ENCODE assay signal across 42 cellular contexts in genomic region chr19:48025480-48025879, GRCh38. TPM values are rescaled to one million over a fixed set of nuclear protein-coding genes. Genes with fewer than 3 reads are reported as not detected.
"Had no signal": no experiment of that assay in that cellular context is flagged by ENCODE, and none has a peak within 500 bp of the region (broad histone marks: within the 10 kb centered on the region; RNA-seq: fewer than 3 reads in every experiment).

No MANE protein-coding gene starts in this region.

- H3K9me3 ChIP-seq: adrenal gland, ascending aorta, body of pancreas, breast epithelium had no signal

- FAIRE-seq: bronchial epithelial cell had no signal

- H3K27ac ChIP-seq: adrenal gland, ascending aorta, body of pancreas, brain microvascular endothelial cell, breast epithelium, cardiac muscle cell had no signal

- H3K9me3 Mint-ChIP-seq: activated naive CD4-positive, alpha-beta T cell treated with anti-CD3 and anti-CD28 coated beads for 36 hours; activated naive CD4-positive, alpha-beta T cell treated with anti-CD3 and anti-CD28 coated beads, Interleukin-2, amount 10 ng/mL, durations not matched to agents 7 days and 5 days; activated naive CD4-positive, alpha-beta T cell treated with anti-CD3 and anti-CD28 coated beads, Interleukin-2, amount 50 U/mL, for 24 hours; activated naive CD4-positive, alpha-beta T cell treated with anti-CD3 and anti-CD28 coated beads, Interleukin-2, amount 50 U/mL, for 72 hours; activated naive CD8-positive, alpha-beta T cell treated with anti-CD3 and anti-CD28 coated beads for 36 hours; activated naive CD8-positive, alpha-beta T cell treated with anti-CD3 and anti-CD28 coated beads, Interleukin-2, amount 10 ng/mL, durations not matched to agents 7 days and 5 days; activated naive CD8-positive, alpha-beta T cell treated with anti-CD3 and anti-CD28 coated beads, Interleukin-2, amount 50 U/mL, for 24 hours; activated T-cell treated with anti-CD3 and anti-CD28 coated beads, Interleukin-2, amount 50 U/mL, for 24 hours; activated T-cell treated with anti-CD3 and anti-CD28 coated beads, Interleukin-2, amount 50 U/mL, for 72 hours; activated T-helper 1 cell treated with anti-CD3 and anti-CD28 coated beads, Interleukin-12 subunit alpha, Interleukin-12 subunit beta, Interleukin-2, Interleukin-4 antibody, amounts not matched to agents 30 ng/mL and 10 ng/mL and 1 ng/mL, durations not matched to agents 14 hours and 24 hours and 36 hours; activated T-helper 17 cell treated with anti-CD3 and anti-CD28 coated beads, Interleukin-2, amount 50 U/mL, for 72 hours; activated T-helper 2 cell treated with anti-CD3 and anti-CD28 coated beads, Interferon-gamma antibody, Interleukin-2, Interleukin-4, amounts not matched to agents 10 μg/mL and 5 μg/mL and 100 μg/mL, durations not matched to agents 14 hours and 24 hours and 36 hours; brain; central memory CD8-positive, alpha-beta T cell had no signal

- H3K4me1 ChIP-seq: adrenal gland, ascending aorta, body of pancreas, breast epithelium had no signal

- DNase-seq: activated effector memory CD4-positive, alpha-beta T cell treated with anti-CD3 and anti-CD28 coated beads, Interleukin-2, amount 50 U/mL, for 16 hours; activated effector memory CD4-positive, alpha-beta T cell treated with Interleukin-2 at 50 U/mL for 16 hours; activated gamma-delta T cell; activated gamma-delta T cell treated with Interleukin-2 at 50 U/mL for 16 hours; activated naive CD4-positive, alpha-beta T cell; activated naive CD4-positive, alpha-beta T cell treated with anti-CD3 and anti-CD28 coated beads for 36 hours; activated naive CD4-positive, alpha-beta T cell treated with anti-CD3 and anti-CD28 coated beads, Interleukin-2, amount 10 ng/mL, durations not matched to agents 7 days and 5 days; activated naive CD4-positive, alpha-beta T cell treated with anti-CD3 and anti-CD28 coated beads, Interleukin-2, amount 50 U/mL, for 16 hours; activated naive CD4-positive, alpha-beta T cell treated with Interleukin-2 at 50 U/mL for 16 hours; activated naive CD8-positive, alpha-beta T cell treated with anti-CD3 and anti-CD28 coated beads for 36 hours; activated naive CD8-positive, alpha-beta T cell treated with anti-CD3 and anti-CD28 coated beads, Interleukin-2, amount 10 ng/mL, durations not matched to agents 7 days and 5 days; activated naive CD8-positive, alpha-beta T cell treated with anti-CD3 and anti-CD28 coated beads, Interleukin-2, amount 50 U/mL, for 24 hours; activated T-cell treated with anti-CD3 and anti-CD28 coated beads, Interleukin-2, amount 50 U/mL, for 1 hour; activated T-cell treated with anti-CD3 and anti-CD28 coated beads, Interleukin-2, amount 50 U/mL, for 24 hours; activated T-cell treated with anti-CD3 and anti-CD28 coated beads, Interleukin-2, amount 50 U/mL, for 4 hours; activated T-cell treated with anti-CD3 and anti-CD28 coated beads, Interleukin-2, amount 50 U/mL, for 48 hours; activated T-cell treated with anti-CD3 and anti-CD28 coated beads, Interleukin-2, amount 50 U/mL, for 72 hours; adrenal gland; amniotic stem cell; amygdala; anterior cingulate cortex; aorta; body of pancreas; brain microvascular endothelial cell; caudate nucleus; central memory CD4-positive, alpha-beta T cell; cerebellar nuclear complex had no signal

- H3K36me3 ChIP-seq: adrenal gland, ascending aorta, brain microvascular endothelial cell, breast epithelium, cardiac muscle cell had no signal

- H3K4me1 Mint-ChIP-seq: activated naive CD4-positive, alpha-beta T cell treated with anti-CD3 and anti-CD28 coated beads, Interleukin-2, amount 50 U/mL, for 24 hours; activated naive CD8-positive, alpha-beta T cell treated with anti-CD3 and anti-CD28 coated beads for 36 hours; activated naive CD8-positive, alpha-beta T cell treated with anti-CD3 and anti-CD28 coated beads, Interleukin-2, amount 10 ng/mL, durations not matched to agents 7 days and 5 days; activated naive CD8-positive, alpha-beta T cell treated with anti-CD3 and anti-CD28 coated beads, Interleukin-2, amount 50 U/mL, for 24 hours; activated T-helper 17 cell treated with anti-CD3 and anti-CD28 coated beads, Interleukin-2, amount 50 U/mL, for 72 hours; brain; central memory CD8-positive, alpha-beta T cell had no signal

- H3K27ac Mint-ChIP-seq: activated naive CD4-positive, alpha-beta T cell treated with anti-CD3 and anti-CD28 coated beads for 36 hours; activated naive CD4-positive, alpha-beta T cell treated with anti-CD3 and anti-CD28 coated beads, Interleukin-2, amount 10 ng/mL, durations not matched to agents 7 days and 5 days; activated naive CD4-positive, alpha-beta T cell treated with anti-CD3 and anti-CD28 coated beads, Interleukin-2, amount 50 U/mL, for 24 hours; activated naive CD4-positive, alpha-beta T cell treated with anti-CD3 and anti-CD28 coated beads, Interleukin-2, amount 50 U/mL, for 72 hours; activated naive CD8-positive, alpha-beta T cell; activated naive CD8-positive, alpha-beta T cell treated with anti-CD3 and anti-CD28 coated beads for 36 hours; activated naive CD8-positive, alpha-beta T cell treated with anti-CD3 and anti-CD28 coated beads, Interleukin-2, amount 50 U/mL, for 24 hours; activated T-cell treated with anti-CD3 and anti-CD28 coated beads, Interleukin-2, amount 50 U/mL, for 24 hours; activated T-cell treated with anti-CD3 and anti-CD28 coated beads, Interleukin-2, amount 50 U/mL, for 72 hours; activated T-helper 1 cell treated with anti-CD3 and anti-CD28 coated beads, Interleukin-12 subunit alpha, Interleukin-12 subunit beta, Interleukin-2, Interleukin-4 antibody, amounts not matched to agents 30 ng/mL and 10 ng/mL and 1 ng/mL, durations not matched to agents 14 hours and 24 hours and 36 hours; activated T-helper 17 cell treated with anti-CD3 and anti-CD28 coated beads, Interleukin-2, amount 50 U/mL, for 72 hours; activated T-helper 2 cell treated with anti-CD3 and anti-CD28 coated beads, Interferon-gamma antibody, Interleukin-2, Interleukin-4, amounts not matched to agents 10 μg/mL and 5 μg/mL and 100 μg/mL, durations not matched to agents 14 hours and 24 hours and 36 hours; brain had no signal

- H3K36me3 Mint-ChIP-seq: activated naive CD4-positive, alpha-beta T cell treated with anti-CD3 and anti-CD28 coated beads, Interleukin-2, amount 10 ng/mL, durations not matched to agents 7 days and 5 days; activated naive CD4-positive, alpha-beta T cell treated with anti-CD3 and anti-CD28 coated beads, Interleukin-2, amount 50 U/mL, for 24 hours; activated naive CD4-positive, alpha-beta T cell treated with anti-CD3 and anti-CD28 coated beads, Interleukin-2, amount 50 U/mL, for 72 hours; activated naive CD8-positive, alpha-beta T cell; activated naive CD8-positive, alpha-beta T cell treated with anti-CD3 and anti-CD28 coated beads for 36 hours; activated naive CD8-positive, alpha-beta T cell treated with anti-CD3 and anti-CD28 coated beads, Interleukin-2, amount 10 ng/mL, durations not matched to agents 7 days and 5 days; brain had no signal

- H3K27me3 ChIP-seq: adrenal gland, ascending aorta, brain microvascular endothelial cell, cardiac muscle cell had no signal

- H3K4me3 ChIP-seq: adrenal gland, ascending aorta, body of pancreas, breast epithelium, cardiac muscle cell had no signal

- ATAC-seq: activated naive CD4-positive, alpha-beta T cell treated with anti-CD3 and anti-CD28 coated beads, Interleukin-2, amount 50 U/mL, for 72 hours; activated naive CD8-positive, alpha-beta T cell treated with anti-CD3 and anti-CD28 coated beads, Interleukin-2, amount 50 U/mL, for 24 hours; activated T-cell treated with anti-CD3 and anti-CD28 coated beads, Interleukin-2, amount 50 U/mL, for 4 hours; activated T-cell treated with anti-CD3 and anti-CD28 coated beads, Interleukin-2, amount 50 U/mL, for 72 hours; activated T-helper 17 cell treated with anti-CD3 and anti-CD28 coated beads, Interleukin-2, amount 50 U/mL, for 72 hours; body of pancreas had no signal

- H3K4me3 Mint-ChIP-seq: activated naive CD4-positive, alpha-beta T cell treated with anti-CD3 and anti-CD28 coated beads for 36 hours; activated naive CD4-positive, alpha-beta T cell treated with anti-CD3 and anti-CD28 coated beads, Interleukin-2, amount 10 ng/mL, durations not matched to agents 7 days and 5 days; activated naive CD4-positive, alpha-beta T cell treated with anti-CD3 and anti-CD28 coated beads, Interleukin-2, amount 50 U/mL, for 24 hours; activated naive CD8-positive, alpha-beta T cell; activated naive CD8-positive, alpha-beta T cell treated with anti-CD3 and anti-CD28 coated beads for 36 hours; activated naive CD8-positive, alpha-beta T cell treated with anti-CD3 and anti-CD28 coated beads, Interleukin-2, amount 10 ng/mL, durations not matched to agents 7 days and 5 days; activated naive CD8-positive, alpha-beta T cell treated with anti-CD3 and anti-CD28 coated beads, Interleukin-2, amount 50 U/mL, for 24 hours; activated T-cell treated with anti-CD3 and anti-CD28 coated beads, Interleukin-2, amount 50 U/mL, for 24 hours; activated T-cell treated with anti-CD3 and anti-CD28 coated beads, Interleukin-2, amount 50 U/mL, for 4 hours; activated T-cell treated with anti-CD3 and anti-CD28 coated beads, Interleukin-2, amount 50 U/mL, for 72 hours; activated T-helper 1 cell treated with anti-CD3 and anti-CD28 coated beads, Interleukin-12 subunit alpha, Interleukin-12 subunit beta, Interleukin-2, Interleukin-4 antibody, amounts not matched to agents 30 ng/mL and 10 ng/mL and 1 ng/mL, durations not matched to agents 14 hours and 24 hours and 36 hours; activated T-helper 17 cell treated with anti-CD3 and anti-CD28 coated beads, Interleukin-2, amount 50 U/mL, for 72 hours; brain; central memory CD8-positive, alpha-beta T cell had no signal

RNA-seq across cellular contexts. Expression of gene CABP5, which starts 18.4 kb away (rescaled TPM):
- total RNA-seq: activated naive CD4-positive, alpha-beta T cell treated with anti-CD3 and anti-CD28 coated beads for 36 hours; activated naive CD4-positive, alpha-beta T cell treated with anti-CD3 and anti-CD28 coated beads, Interleukin-2, amount 50 U/mL, for 72 hours; activated naive CD8-positive, alpha-beta T cell treated with anti-CD3 and anti-CD28 coated beads for 36 hours; activated naive CD8-positive, alpha-beta T cell treated with anti-CD3 and anti-CD28 coated beads, Interleukin-2, amount 10 ng/mL, durations not matched to agents 7 days and 5 days; activated T-cell treated with anti-CD3 and anti-CD28 coated beads, Interleukin-2, amount 50 U/mL, for 4 hours; activated T-cell treated with anti-CD3 and anti-CD28 coated beads, Interleukin-2, amount 50 U/mL, for 72 hours; activated T-helper 1 cell treated with anti-CD3 and anti-CD28 coated beads, Interleukin-12 subunit alpha, Interleukin-12 subunit beta, Interleukin-2, Interleukin-4 antibody, amounts not matched to agents 30 ng/mL and 10 ng/mL and 1 ng/mL, durations not matched to agents 14 hours and 24 hours and 36 hours; activated T-helper 17 cell treated with anti-CD3 and anti-CD28 coated beads, Interleukin-2, amount 50 U/mL, for 72 hours; activated T-helper 2 cell treated with anti-CD3 and anti-CD28 coated beads, Interferon-gamma antibody, Interleukin-2, Interleukin-4, amounts not matched to agents 10 μg/mL and 5 μg/mL and 100 μg/mL, durations not matched to agents 14 hours and 24 hours and 36 hours; adrenal gland; aorta; ascending aorta; body of pancreas; breast epithelium; bronchial epithelial cell; cardiac muscle cell; cardiac septum; cerebellum; chondrocyte had no signal

RNA-seq across cellular contexts. Expression of gene ELSPBP1, which starts 31.0 kb away (rescaled TPM):
- total RNA-seq: activated naive CD4-positive, alpha-beta T cell treated with anti-CD3 and anti-CD28 coated beads for 36 hours; activated naive CD4-positive, alpha-beta T cell treated with anti-CD3 and anti-CD28 coated beads, Interleukin-2, amount 50 U/mL, for 72 hours; activated naive CD8-positive, alpha-beta T cell treated with anti-CD3 and anti-CD28 coated beads for 36 hours; activated naive CD8-positive, alpha-beta T cell treated with anti-CD3 and anti-CD28 coated beads, Interleukin-2, amount 10 ng/mL, durations not matched to agents 7 days and 5 days; activated T-cell treated with anti-CD3 and anti-CD28 coated beads, Interleukin-2, amount 50 U/mL, for 4 hours; activated T-cell treated with anti-CD3 and anti-CD28 coated beads, Interleukin-2, amount 50 U/mL, for 72 hours; activated T-helper 1 cell treated with anti-CD3 and anti-CD28 coated beads, Interleukin-12 subunit alpha, Interleukin-12 subunit beta, Interleukin-2, Interleukin-4 antibody, amounts not matched to agents 30 ng/mL and 10 ng/mL and 1 ng/mL, durations not matched to agents 14 hours and 24 hours and 36 hours; activated T-helper 17 cell treated with anti-CD3 and anti-CD28 coated beads, Interleukin-2, amount 50 U/mL, for 72 hours; activated T-helper 2 cell treated with anti-CD3 and anti-CD28 coated beads, Interferon-gamma antibody, Interleukin-2, Interleukin-4, amounts not matched to agents 10 μg/mL and 5 μg/mL and 100 μg/mL, durations not matched to agents 14 hours and 24 hours and 36 hours; aorta; ascending aorta; body of pancreas; breast epithelium; bronchial epithelial cell; cardiac muscle cell; cardiac septum; cerebellum; chondrocyte had no signal

RNA-seq across cellular contexts. Expression of gene BSPH1, which starts 33.5 kb away (rescaled TPM):
- total RNA-seq: activated naive CD4-positive, alpha-beta T cell treated with anti-CD3 and anti-CD28 coated beads for 36 hours; activated naive CD4-positive, alpha-beta T cell treated with anti-CD3 and anti-CD28 coated beads, Interleukin-2, amount 50 U/mL, for 72 hours; activated naive CD8-positive, alpha-beta T cell treated with anti-CD3 and anti-CD28 coated beads for 36 hours; activated naive CD8-positive, alpha-beta T cell treated with anti-CD3 and anti-CD28 coated beads, Interleukin-2, amount 10 ng/mL, durations not matched to agents 7 days and 5 days; activated T-cell treated with anti-CD3 and anti-CD28 coated beads, Interleukin-2, amount 50 U/mL, for 4 hours; activated T-cell treated with anti-CD3 and anti-CD28 coated beads, Interleukin-2, amount 50 U/mL, for 72 hours; activated T-helper 1 cell treated with anti-CD3 and anti-CD28 coated beads, Interleukin-12 subunit alpha, Interleukin-12 subunit beta, Interleukin-2, Interleukin-4 antibody, amounts not matched to agents 30 ng/mL and 10 ng/mL and 1 ng/mL, durations not matched to agents 14 hours and 24 hours and 36 hours; activated T-helper 17 cell treated with anti-CD3 and anti-CD28 coated beads, Interleukin-2, amount 50 U/mL, for 72 hours; activated T-helper 2 cell treated with anti-CD3 and anti-CD28 coated beads, Interferon-gamma antibody, Interleukin-2, Interleukin-4, amounts not matched to agents 10 μg/mL and 5 μg/mL and 100 μg/mL, durations not matched to agents 14 hours and 24 hours and 36 hours; adrenal gland; aorta; ascending aorta; body of pancreas; breast epithelium; bronchial epithelial cell; cardiac muscle cell; cardiac septum; cerebellum; chondrocyte had no signal
